ENCODE assay signal across 29 cellular contexts in the genomic region with DNA sequence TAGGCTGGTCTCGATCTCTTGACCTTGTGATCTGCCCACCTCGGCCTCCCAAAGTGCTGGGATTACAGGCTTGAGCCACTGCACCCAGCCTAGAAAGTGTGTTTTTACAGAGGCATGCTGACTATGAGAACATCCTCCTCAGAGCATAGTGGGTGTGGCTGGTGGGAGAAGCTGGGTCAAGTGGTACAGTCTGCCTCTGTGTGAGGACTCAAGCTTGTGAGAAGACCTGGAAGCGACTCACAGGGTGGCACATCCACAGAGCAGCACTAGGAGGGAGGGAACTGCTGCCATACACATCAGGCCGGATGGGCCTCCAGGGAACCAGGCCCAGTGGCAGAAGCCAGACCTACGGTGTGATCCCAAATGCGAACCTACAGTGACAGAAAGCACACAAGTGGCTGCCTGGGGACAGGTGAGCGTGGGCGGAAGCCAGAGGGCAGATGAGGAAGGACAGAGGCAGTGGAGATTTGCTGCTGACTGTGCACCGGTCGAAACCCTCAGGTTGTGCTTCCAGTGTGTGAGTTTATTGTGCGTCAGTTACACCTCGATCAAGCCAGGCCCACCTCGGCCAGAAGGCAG. TPM values are rescaled to one million over a fixed set of nuclear protein-coding genes. Genes with fewer than 3 reads are reported as not detected.
A peak's percentile ranks its signal among the peaks of the same experiment; 100 is the strongest.
DNase-seq lines count a peak whose midpoint lies in the region; ATAC-seq, FAIRE-seq and TF ChIP-seq lines count a peak whose summit lies in the region.
"Had no signal": no experiment of that assay in that cellular context is flagged by ENCODE, and none has a peak within 500 bp of the region (broad histone marks: within the 10 kb centered on the region; RNA-seq: fewer than 3 reads in every experiment).

No MANE protein-coding gene starts in this region.

- peaks cover 10% of the 10 kb centered on the region for H3K4me1 Mint-ChIP-seq in astrocyte (ENCODE audit: low read depth, unreplicated experiment)
- H3K4me1 Mint-ChIP-seq in neural progenitor cell, result peaks cover 9% of the 10 kb centered on the region
- H3K4me1 Mint-ChIP-seq: activated naive CD4-positive, alpha-beta T cell treated with anti-CD3 and anti-CD28 coated beads, Interleukin-2, amount 10 ng/mL, durations not matched to agents 7 days and 5 days; IgD-negative memory B cell; memory B cell had no signal

- H3K4ac ChIP-seq in IMR-90 (ENCODE audit: low read depth, low read length), result no peak overlapping the region

- H3K27me3 Mint-ChIP-seq in astrocyte (ENCODE audit: low read depth, unreplicated experiment), result peaks cover 40% of the 10 kb centered on the region
- H3K27me3 Mint-ChIP-seq in neural progenitor cell (ENCODE audit: insufficient read depth, low read depth), result peaks cover 12% of the 10 kb centered on the region
- H3K27me3 Mint-ChIP-seq: stimulated activated naive CD8-positive, alpha-beta T cell treated with anti-CD3 and anti-CD28 coated beads, Interleukin-15, Interleukin-2, amounts not matched to agents 100 ng/mL and 50 ng/mL, for 24 hours had no signal

- no peaks in the 10 kb centered on the region for H3K36me3 Mint-ChIP-seq in astrocyte (ENCODE audit: low read depth, unreplicated experiment)
- no peaks in the 10 kb centered on the region for H3K36me3 Mint-ChIP-seq in neural progenitor cell
- H3K36me3 Mint-ChIP-seq: activated naive CD4-positive, alpha-beta T cell treated with anti-CD3 and anti-CD28 coated beads, Interleukin-2, amount 10 ng/mL, durations not matched to agents 7 days and 5 days; IgD-negative memory B cell; memory B cell had no signal

- no peak overlapping the region for H2BK15ac ChIP-seq in IMR-90 (ENCODE audit: low read depth, low read length)

- H3K4me2 ChIP-seq in IMR-90 (ENCODE audit: low read depth, low read length), result no peak overlapping the region
- no peak overlapping the region for H3K4me2 ChIP-seq in astrocyte (ENCODE audit: low read length)
- H3K4me2 ChIP-seq in neural progenitor cell, result no peak overlapping the region

- no peak for FAIRE-seq in astrocyte (lab: Jason Lieb, UNC)
- FAIRE-seq: colon, endothelial cell of umbilical vein, GM19239 had no signal

- H3K36me3 ChIP-seq in IMR-90 (ENCODE audit: control insufficient read depth, insufficient read depth, low read length), result no peaks in the 10 kb centered on the region
- no peaks in the 10 kb centered on the region for H3K36me3 ChIP-seq in astrocyte (ENCODE audit: insufficient read depth, low read length)
- no peaks in the 10 kb centered on the region for H3K36me3 ChIP-seq in neural progenitor cell
- H3K36me3 ChIP-seq: HAP-1, right atrium auricular region had no signal

- H4K8ac ChIP-seq in IMR-90 (ENCODE audit: low read depth in 2 of 2, low read length in 2 of 2), result no peak overlapping the region

- intact Hi-C loops in IMR-90 (cut with micrococcal nuclease), result no loop called here

- H3K9me3 Mint-ChIP-seq in astrocyte (ENCODE audit: unreplicated experiment), result no peaks in the 10 kb centered on the region
- H3K9me3 Mint-ChIP-seq in neural progenitor cell, result no peaks in the 10 kb centered on the region
- H3K9me3 Mint-ChIP-seq: activated CD8-positive, alpha-beta T cell treated with anti-CD3 and anti-CD28 coated beads for 36 hours; activated naive CD4-positive, alpha-beta T cell treated with anti-CD3 and anti-CD28 coated beads, Interleukin-2, amount 10 ng/mL, durations not matched to agents 7 days and 5 days; IgD-negative memory B cell; memory B cell; stimulated activated naive CD8-positive, alpha-beta T cell treated with anti-CD3 and anti-CD28 coated beads, Interleukin-15, Interleukin-2, amounts not matched to agents 100 ng/mL and 50 ng/mL, for 24 hours had no signal

- H2AK9ac ChIP-seq in IMR-90 (replicated peaks; ENCODE audit: low read depth, low read length, poor library complexity), result peak overlapping the region; percentile 28

- H3K14ac ChIP-seq in IMR-90 (replicated peaks; ENCODE audit: low read depth, low read length), result no peak overlapping the region

- H2BK120ac ChIP-seq in IMR-90 (ENCODE audit: low read depth, low read length), result no peak overlapping the region

- H3K27ac Mint-ChIP-seq in astrocyte (ENCODE audit: unreplicated experiment) (peak overlapping the region; percentile 47), neural progenitor cell (peak overlapping the region; percentile 42)
- H3K27ac Mint-ChIP-seq: activated CD8-positive, alpha-beta T cell treated with anti-CD3 and anti-CD28 coated beads for 36 hours; activated naive CD4-positive, alpha-beta T cell treated with anti-CD3 and anti-CD28 coated beads, Interleukin-2, amount 10 ng/mL, durations not matched to agents 7 days and 5 days; memory B cell; stimulated activated naive CD8-positive, alpha-beta T cell treated with anti-CD3 and anti-CD28 coated beads, Interleukin-15, Interleukin-2, amounts not matched to agents 100 ng/mL and 50 ng/mL, for 24 hours had no signal

- H3K4me3 ChIP-seq in IMR-90 (ENCODE audit: insufficient read depth, low read depth, low read length), result no peak overlapping the region
- no peak overlapping the region for H3K4me3 ChIP-seq in astrocyte (ENCODE audit: insufficient read depth, low read depth, low read length)
- H3K4me3 ChIP-seq in neural progenitor cell, result no peak overlapping the region
- H3K4me3 ChIP-seq: HAP-1, right atrium auricular region, testis had no signal

- in situ Hi-C loops in IMR-90 (cut with MboI; ENCODE audit: low sequenced_read_pairs), result no loop called here

- CTCF ChIA-PET in IMR-90 (lab: Yijun Ruan, JAX), result no interaction called here

- H3K9me3 ChIP-seq in IMR-90 (ENCODE audit: control insufficient read depth, insufficient read depth, low read length) (no peaks in the 10 kb centered on the region), astrocyte (ENCODE audit: insufficient read depth, low read depth, low read length) (no peaks in the 10 kb centered on the region), neural progenitor cell (ENCODE audit: low read depth) (no peaks in the 10 kb centered on the region)
- H3K9me3 ChIP-seq: HAP-1, right atrium auricular region, testis had no signal

- TF ChIP-seq CTCF in IMR-90 (conservative IDR thresholded peaks at IDR 0.05; ENCODE audit: low read depth, low read length) (no peak), astrocyte (IDR thresholded peaks at IDR 0.05; ENCODE audit: insufficient read depth, low read depth, low read length) (no peak), neural progenitor cell (IDR thresholded peaks at IDR 0.05) (no peak)

- dilution Hi-C loops in IMR-90 (cut with HindIII; ENCODE audit: low sequenced_read_pairs, unreplicated experiment), result no loop called here

- no peak overlapping the region for H3K23ac ChIP-seq in IMR-90 (ENCODE audit: low read depth, low read length)

- H3K79me2 ChIP-seq in astrocyte (ENCODE audit: insufficient read depth, low read length), result no peaks in the 10 kb centered on the region
- peaks cover 5% of the 10 kb centered on the region for H3K79me2 ChIP-seq in neural progenitor cell (ENCODE audit: low read depth)

- no peak overlapping the region for H3K18ac ChIP-seq in IMR-90 (ENCODE audit: low read depth, low read length)

- 89% methylated on average over 5 of the region's 13 CpGs; no CpG with 5 or more reads in 1 of the 2 experiments for WGBS in IMR-90 (ENCODE audit: extremely low coverage in 2 of 2, insufficient read length in 1 of 2), 2 experiments

- H3K4me3 Mint-ChIP-seq in astrocyte (ENCODE audit: unreplicated experiment) (no peak overlapping the region), neural progenitor cell (no peak overlapping the region)
- H3K4me3 Mint-ChIP-seq: activated CD8-positive, alpha-beta T cell treated with anti-CD3 and anti-CD28 coated beads for 36 hours; activated naive CD4-positive, alpha-beta T cell treated with anti-CD3 and anti-CD28 coated beads, Interleukin-2, amount 10 ng/mL, durations not matched to agents 7 days and 5 days; IgD-negative memory B cell; memory B cell; stimulated activated naive CD8-positive, alpha-beta T cell treated with anti-CD3 and anti-CD28 coated beads, Interleukin-15, Interleukin-2, amounts not matched to agents 100 ng/mL and 50 ng/mL, for 24 hours had no signal

- H3K4me1 ChIP-seq in IMR-90 (ENCODE audit: control insufficient read depth, insufficient read depth, low read length) (no peaks in the 10 kb centered on the region), astrocyte (ENCODE audit: insufficient read depth, low read length) (peaks cover 13% of the 10 kb centered on the region), neural progenitor cell (peaks cover 6% of the 10 kb centered on the region)
- H3K4me1 ChIP-seq: HAP-1, right atrium auricular region, testis had no signal

- no peak for TF ChIP-seq POLR2A in IMR-90 (IDR thresholded peaks at IDR 0.05; ENCODE audit: low read depth, low read length)

- H3K79me1 ChIP-seq in IMR-90 (ENCODE audit: low read depth in 1 of 2, low read length in 2 of 2), result no peaks in the 10 kb centered on the region

- H3K9ac ChIP-seq in IMR-90 (ENCODE audit: low read depth, low read length), result no peak overlapping the region
- H3K9ac ChIP-seq in astrocyte (ENCODE audit: low read length), result no peak overlapping the region
- H3K9ac ChIP-seq in neural progenitor cell, result no peak overlapping the region

- H3K27ac ChIP-seq in IMR-90 (ENCODE audit: insufficient read depth, low read length), result no peak overlapping the region
- no peak overlapping the region for H3K27ac ChIP-seq in astrocyte (ENCODE audit: low read depth, low read length)
- H3K27ac ChIP-seq in neural progenitor cell, result no peak overlapping the region
- H3K27ac ChIP-seq: C4-2B, right atrium auricular region, testis had no signal

- no peaks in the 10 kb centered on the region for H3K9me1 ChIP-seq in IMR-90 (ENCODE audit: insufficient read depth, low read length)

- DNase-seq in EL, result peak; percentile 24
- peak; percentile 12 for DNase-seq in IMR-90
- DNase-seq in astrocyte (ENCODE audit: low read depth), result no peak
- no peak for DNase-seq in neural progenitor cell (ENCODE audit: low spot score)
- no peak for DNase-seq in inferior parietal cortex (ENCODE audit: extremely low spot score)
- DNase-seq in KG1 (lab: John Stamatoyannopoulos, UW), result no peak
- DNase-seq: activated CD8-positive, alpha-beta T cell treated with anti-CD3 and anti-CD28 coated beads for 36 hours; activated naive CD4-positive, alpha-beta T cell treated with anti-CD3 and anti-CD28 coated beads, Interleukin-2, amount 10 ng/mL, durations not matched to agents 7 days and 5 days; amygdala; COR-L47; DND-41; hypothalamus; NCI-H1048; NCI-H446 treated with DMSO at 0.1 percent for 48 hours; Right ventricle myocardium superior; stimulated activated CD8-positive, alpha-beta memory T cell treated with anti-CD3 and anti-CD28 coated beads, Interleukin-4, amount 100 ng/mL, for 48 hours; T-helper 2 cell; testis had no signal

- H3K27me3 ChIP-seq in IMR-90 (ENCODE audit: control insufficient read depth, insufficient read depth, low read length) (no peaks in the 10 kb centered on the region; the same call in 1 of the 2 replicates), astrocyte (ENCODE audit: insufficient read depth, low read length) (peaks cover 9% of the 10 kb centered on the region), neural progenitor cell (no peaks in the 10 kb centered on the region)
- H3K27me3 ChIP-seq: right atrium auricular region, testis had no signal

- no TSS peak for BruUV-seq in IMR-90 (replicated peaks; lab: Mats Ljungman, UMichigan)

- no peak for TF ChIP-seq RAD21 in IMR-90 (IDR thresholded peaks at IDR 0.05; ENCODE audit: low read length)

- peaks cover 6% of the 10 kb centered on the region for H3F3A ChIP-seq in neural progenitor cell (ENCODE audit: low read depth)

- no peak overlapping the region for H4K91ac ChIP-seq in IMR-90 (ENCODE audit: insufficient read depth, low read depth, low read length)

- POLR2A ChIA-PET in IMR-90 (lab: Charles Lee; ENCODE audit: unreplicated experiment), result no interaction called here

- H4K20me1 ChIP-seq in IMR-90 (ENCODE audit: insufficient read depth, low read length) (no peaks in the 10 kb centered on the region), astrocyte (ENCODE audit: insufficient read depth, low read length) (no peaks in the 10 kb centered on the region), neural progenitor cell (ENCODE audit: low read depth) (peaks cover 9% of the 10 kb centered on the region)

- no peak overlapping the region for H2AK5ac ChIP-seq in IMR-90 (ENCODE audit: low read depth, low read length)

- H3K56ac ChIP-seq in IMR-90 (ENCODE audit: extremely low read depth, insufficient read depth, low read length), result no peak overlapping the region

- H4K5ac ChIP-seq in IMR-90 (ENCODE audit: low read depth, low read length), result no peak overlapping the region

- H2BK20ac ChIP-seq in IMR-90 (ENCODE audit: low read depth, low read length), result no peak overlapping the region

- no peak overlapping the region for H2BK5ac ChIP-seq in IMR-90 (ENCODE audit: low read depth, low read length, poor library complexity, severe bottlenecking)

- no peak for ATAC-seq in IMR-90 (ENCODE audit: low read depth)
- ATAC-seq in HG03039 (IDR thresholded peaks at IDR 0.05; ENCODE audit: unreplicated experiment), result no peak
- ATAC-seq in GM21619 (IDR thresholded peaks at IDR 0.05; ENCODE audit: unreplicated experiment), result no peak
- ATAC-seq: activated CD8-positive, alpha-beta T cell treated with anti-CD3 and anti-CD28 coated beads for 36 hours had no signal

- H2AFZ ChIP-seq in IMR-90 (replicated peaks; ENCODE audit: low read length, poor library complexity) (peak overlapping the region; percentile 43), astrocyte (ENCODE audit: low read depth, low read length) (no peak overlapping the region), neural progenitor cell (replicated peaks) (no peak overlapping the region)

RNA-seq across cellular contexts. Expression of a gene that starts 8.9 kb away (rescaled TPM):
- total RNA-seq in IMR-90 (2012; rRNA removed) (2.7 and 3.3 TPM in 2 replicates), astrocyte (3.3 and 4.8 TPM in 2 replicates), neural progenitor cell (ENCODE audit: low replicate concordance) (22.8 and 44.8 TPM in 2 replicates)
- polyA plus RNA-seq in IMR-90 (2012; rRNA removed), result 5.0 and 6.5 TPM in 2 replicates
- 1.7 and 5.6 TPM in 2 replicates for polyA plus RNA-seq in IMR-90 (2012; cell fraction: cytosol; rRNA removed)
- polyA plus RNA-seq in IMR-90 (2012; cell fraction: nucleus; rRNA removed; ENCODE audit: low replicate concordance), result 19.3 and 36.1 TPM in 2 replicates
- total RNA-seq: endothelial cell of umbilical vein had no signal
- polyA plus RNA-seq: endothelial cell of umbilical vein had no signal

Comparison
In these comparisons a context has a peak if more than half of its experiments do, and no peak if none do; other contexts are left out.
1. DNase-seq: peak in EL (single experiment) and IMR-90 (single experiment); none in astrocyte (single experiment), neural progenitor cell (single experiment), inferior parietal cortex (single experiment) and KG1 (single experiment).